8 cellular contexts compared by ENCODE assay signal in genomic region chr9:127854169-127854833, GRCh38. TPM values are rescaled to one million over a fixed set of nuclear protein-coding genes. Genes with fewer than 3 reads are reported as not detected.
DNase-seq lines count a peak whose midpoint lies in the region; ATAC-seq, FAIRE-seq and TF ChIP-seq lines count a peak whose summit lies in the region.

TSS of gene ENG (minus strand) at chr9:127854658. CDS start at chr9:127854355, 303 bp downstream.

- WGBS in A549 (ENCODE audit: missing lambda C conversion rate): 84% methylated on average over 30 of the region's 37 CpGs

- no peaks in the 10 kb centered on the region for H3K27me3 ChIP-seq in GM23338 (ENCODE audit: insufficient read depth)

- H3K4me2 ChIP-seq in A549 (no peak within 1 kb of the TSS), GM23338 (no peak within 1 kb of the TSS)

- H4K20me1 ChIP-seq in GM23338 (replicated peaks; ENCODE audit: insufficient read depth): no peaks in the 10 kb centered on the region

- H3K4me1 Mint-ChIP-seq in GM23338: peaks cover 7% of the 10 kb centered on the region
- peaks cover 5% of the 10 kb centered on the region for H3K4me1 Mint-ChIP-seq in activated T-helper 17 cell treated with anti-CD3 and anti-CD28 coated beads, Interleukin-2, amount 50 U/mL, for 72 hours
- peaks cover 48% of the 10 kb centered on the region for H3K4me1 Mint-ChIP-seq in osteocyte (ENCODE audit: unreplicated experiment)

- H3K79me2 ChIP-seq in GM23338 (replicated peaks; ENCODE audit: insufficient read depth): no peaks in the 10 kb centered on the region

- H2AFZ ChIP-seq in GM23338: peak within 1 kb of the TSS; percentile 90

- no peak within 1 kb of the TSS for H3K4me3 ChIP-seq in A549
- H3K4me3 ChIP-seq in GM23338: no peak within 1 kb of the TSS

- TF ChIP-seq CTCF in A549 (IDR thresholded peaks at IDR 0.05): no peak
- no peak for TF ChIP-seq CTCF in GM23338 (conservative IDR thresholded peaks at IDR 0.05; ENCODE audit: low read depth in 2 of 2)
- TF ChIP-seq CTCF in osteocyte (IDR thresholded peaks at IDR 0.05): no peak

- no peaks in the 10 kb centered on the region for H3K36me3 ChIP-seq in GM23338 (ENCODE audit: insufficient read depth)

- peaks cover 2% of the 10 kb centered on the region; the same call in 2 of the 3 replicates for H3K36me3 Mint-ChIP-seq in GM23338 (ENCODE audit: low read depth)
- H3K36me3 Mint-ChIP-seq in activated T-helper 17 cell treated with anti-CD3 and anti-CD28 coated beads, Interleukin-2, amount 50 U/mL, for 72 hours (ENCODE audit: low read depth): peaks cover 2% of the 10 kb centered on the region
- peaks cover 10% of the 10 kb centered on the region for H3K36me3 Mint-ChIP-seq in osteocyte (ENCODE audit: unreplicated experiment)

- no peak for TF ChIP-seq EP300 in A549 (IDR thresholded peaks at IDR 0.05)

- H3K4me1 ChIP-seq in A549 (no peaks in the 10 kb centered on the region; the same call in 2 of the 3 replicates), GM23338 (ENCODE audit: insufficient read depth) (peaks cover 4% of the 10 kb centered on the region; the same call in 1 of the 2 replicates)

- POLR2A ChIA-PET in A549 (lab: Yijun Ruan, JAX): no interaction called here

- peak within 1 kb of the TSS; percentile 26; the same call in 1 of the 3 replicates for H3K4me3 Mint-ChIP-seq in GM23338
- peak within 1 kb of the TSS; percentile 86 for H3K4me3 Mint-ChIP-seq in activated T-helper 17 cell treated with anti-CD3 and anti-CD28 coated beads, Interleukin-2, amount 50 U/mL, for 72 hours
- peak within 1 kb of the TSS; percentile 82 for H3K4me3 Mint-ChIP-seq in osteocyte (ENCODE audit: unreplicated experiment)

- TF ChIP-seq RAD21 in A549 (conservative IDR thresholded peaks at IDR 0.05 in 1 of 2, IDR thresholded peaks at IDR 0.05 in 1 of 2): no peak

- CTCF ChIA-PET in A549 (lab: Yijun Ruan, JAX): interaction anchor here (0.6 to 6.1 kb wide), 5 partner anchors 12 to 349 kb away, joined by 3 to 59 read pairs (median 3); no protein-coding TSS in a partner anchor

- H3K27me3 Mint-ChIP-seq in GM23338 (ENCODE audit: insufficient read depth, low read depth, poor library complexity) (peaks cover 8% of the 10 kb centered on the region), osteocyte (ENCODE audit: unreplicated experiment) (no peaks in the 10 kb centered on the region)
- H3K27me3 Mint-ChIP-seq in activated T-helper 17 cell treated with anti-CD3 and anti-CD28 coated beads, Interleukin-2, amount 50 U/mL, for 72 hours: no peaks in the 10 kb centered on the region

- no peak for TF ChIP-seq POLR2A in A549 (IDR thresholded peaks at IDR 0.05; ENCODE audit: low read length)

- H3K27ac Mint-ChIP-seq in GM23338 (no peak within 1 kb of the TSS), osteocyte (ENCODE audit: unreplicated experiment) (peak within 1 kb of the TSS; percentile 88)
- H3K27ac Mint-ChIP-seq in activated T-helper 17 cell treated with anti-CD3 and anti-CD28 coated beads, Interleukin-2, amount 50 U/mL, for 72 hours: peak within 1 kb of the TSS; percentile 89

- no peaks in the 10 kb centered on the region for H3F3A ChIP-seq in GM23338 (replicated peaks; ENCODE audit: low read depth)

- DNase-seq in A549 (ENCODE audit: low read depth in 1 of 2, low spot score in 1 of 2): no peak
- DNase-seq in GM23338 (ENCODE audit: low spot score): peak; percentile 73
- peak; percentile 71 for DNase-seq in foreskin melanocyte
- peak; percentile 90 for DNase-seq in osteocyte (ENCODE audit: extremely low spot score, unreplicated experiment)

- H3K9me2 ChIP-seq in GM23338 (ENCODE audit: insufficient read depth): no peaks in the 10 kb centered on the region

- no peak for FAIRE-seq in A549 (lab: Jason Lieb, UNC)

- H3K9me3 ChIP-seq in A549: peaks cover 7% of the 10 kb centered on the region

- ATAC-seq in A549 (peak; percentile 15 to 46; a peak in 3 of 6 replicates), GM23338 (peak; percentile 92), GM21786 (IDR thresholded peaks at IDR 0.05; ENCODE audit: unreplicated experiment) (no peak), HG03280 (IDR thresholded peaks at IDR 0.05; ENCODE audit: unreplicated experiment) (no peak), HG02852 (IDR thresholded peaks at IDR 0.05; ENCODE audit: unreplicated experiment) (no peak)
- peak; percentile 80 for ATAC-seq in activated T-helper 17 cell treated with anti-CD3 and anti-CD28 coated beads, Interleukin-2, amount 50 U/mL, for 72 hours (replicated peaks)

- H3K27ac ChIP-seq in A549: no peak within 1 kb of the TSS
- no peak within 1 kb of the TSS for H3K27ac ChIP-seq in GM23338 (ENCODE audit: low read depth)

- peaks cover 12% of the 10 kb centered on the region for H3K9me3 Mint-ChIP-seq in GM23338
- H3K9me3 Mint-ChIP-seq in activated T-helper 17 cell treated with anti-CD3 and anti-CD28 coated beads, Interleukin-2, amount 50 U/mL, for 72 hours: peaks cover 2% of the 10 kb centered on the region
- H3K9me3 Mint-ChIP-seq in osteocyte (ENCODE audit: unreplicated experiment): peaks cover 2% of the 10 kb centered on the region

TF ChIP-seq in A549, 52 proteins besides CTCF, POLR2A, EP300 and RAD21:
- TF ChIP-seq NFE2L2 (conservative IDR thresholded peaks at IDR 0.05; ENCODE audit: low read length) (no peak), CHD4 (IDR thresholded peaks at IDR 0.05; ENCODE audit: borderline replicate concordance) (no peak), NR3C1 (IDR thresholded peaks at IDR 0.05) (no peak), HOXB5 (CRISPR knock-in tag; IDR thresholded peaks at IDR 0.05) (no peak), ZC3H11A (IDR thresholded peaks at IDR 0.05) (no peak), RARB (CRISPR knock-in tag; IDR thresholded peaks at IDR 0.05) (no peak)
- TF ChIP-seq, protein P1, sequence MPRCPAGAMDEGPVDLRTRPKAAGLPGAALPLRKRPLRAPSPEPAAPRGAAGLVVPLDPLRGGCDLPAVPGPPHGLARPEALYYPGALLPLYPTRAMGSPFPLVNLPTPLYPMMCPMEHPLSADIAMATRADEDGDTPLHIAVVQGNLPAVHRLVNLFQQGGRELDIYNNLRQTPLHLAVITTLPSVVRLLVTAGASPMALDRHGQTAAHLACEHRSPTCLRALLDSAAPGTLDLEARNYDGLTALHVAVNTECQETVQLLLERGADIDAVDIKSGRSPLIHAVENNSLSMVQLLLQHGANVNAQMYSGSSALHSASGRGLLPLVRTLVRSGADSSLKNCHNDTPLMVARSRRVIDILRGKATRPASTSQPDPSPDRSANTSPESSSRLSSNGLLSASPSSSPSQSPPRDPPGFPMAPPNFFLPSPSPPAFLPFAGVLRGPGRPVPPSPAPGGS (IDR thresholded peaks at IDR 0.05): no peak
TF ChIP-seq in A549: peak in this region for 0.

RNA-seq across cellular contexts. Expression of gene ENG, which starts in this region (rescaled TPM):
- not detected in 2 replicates for polyA plus RNA-seq in A549 (2011; rRNA removed)
- polyA plus RNA-seq in A549 (2012; cell fraction: cytosol; rRNA removed): 0.01 and 0.05 TPM in 2 replicates
- polyA plus RNA-seq in A549 (2012; cell fraction: nucleus; rRNA removed): 0.17 TPM in 1 of 2 replicates, not detected in the other
- 0.03 to 0.15 TPM (median 0.08 TPM) in 3 replicates for polyA plus RNA-seq in A549 (2017; fragmentation: RNase III; extraction: RNeasy Plus Mini Kit Qiagen cat#74134 plus additional on column Dnase treatment)
- not detected in 2 replicates for polyA minus RNA-seq in A549 (2011; rRNA and poly(A)+ RNA removed)
- total RNA-seq in GM23338 (2014; rRNA removed; shearing (Covaris generic)): 1.4 and 3.0 TPM in 2 replicates
- 2.6 TPM in 2 replicates for polyA plus RNA-seq in GM23338 (2016; fragmentation: Nextera tagmentation; extraction: Ambion mirVana)
- 10 to 100 TPM in 1 of 2 donors, 1 to 10 TPM in 1; 10.0 to 18.7 TPM for total RNA-seq in activated T-helper 17 cell treated with anti-CD3 and anti-CD28 coated beads, Interleukin-2, amount 50 U/mL, for 72 hours
- 140 and 143 TPM in 2 replicates for total RNA-seq in osteocyte

Comparison
In these comparisons a context has a peak if more than half of its experiments do, and no peak if none do; other contexts are left out.
1. Peak in ATAC-seq in A549; RNA of the gene not detected or under 1 TPM.
2. ATAC-seq: peak in GM23338 (single experiment) and activated T-helper 17 cell treated with anti-CD3 and anti-CD28 coated beads, Interleukin-2, amount 50 U/mL, for 72 hours (single experiment); none in GM21786 (single experiment), HG03280 (single experiment) and HG02852 (single experiment).
3. DNase-seq: peak in GM23338 (single experiment), foreskin melanocyte (single experiment) and osteocyte (single experiment); none in A549 (0 of 2).
4. H3K4me3 Mint-ChIP-seq: peak in every context shown above with its lines; median percentile 86 in activated T-helper 17 cell treated with anti-CD3 and anti-CD28 coated beads, Interleukin-2, amount 50 U/mL, for 72 hours; 82 in osteocyte; 26 in GM23338.